ENCODE assay signal across 18 cellular contexts in genomic region chr18:6370410-6370809, GRCh38. TPM values are rescaled to one million over a fixed set of nuclear protein-coding genes. Genes with fewer than 3 reads are reported as not detected.
DNase-seq lines count a peak whose midpoint lies in the region; ATAC-seq, FAIRE-seq and TF ChIP-seq lines count a peak whose summit lies in the region.
"Had no signal": no experiment of that assay in that cellular context is flagged by ENCODE, and none has a peak within 500 bp of the region (broad histone marks: within the 10 kb centered on the region; RNA-seq: fewer than 3 reads in every experiment).

No MANE protein-coding gene starts in this region.

- ATAC-seq in left ventricle myocardium superior, result peak; percentile 80
- no peak for ATAC-seq in Right ventricle myocardium inferior
- ATAC-seq in stimulated activated effector memory CD8-positive, alpha-beta T cell treated with anti-CD3 and anti-CD28 coated beads, Interleukin-12 subunit alpha, Interleukin-12 subunit beta, amount 100 ng/mL, for 72 hours, result no peak
- no peak for ATAC-seq in activated CD8-positive, alpha-beta T cell treated with anti-CD3 and anti-CD28 coated beads, Interleukin-2, amount 10 ng/mL, durations not matched to agents 7 days and 5 days

- POLR2A ChIA-PET in activated CD8-positive, alpha-beta T cell treated with anti-CD3 and anti-CD28 coated beads, Interleukin-2, amount 10 ng/mL, durations not matched to agents 7 days and 5 days (lab: Charles Lee), result no interaction called here

- DNase-seq in left ventricle myocardium superior (no peak), Right ventricle myocardium inferior (ENCODE audit: missing footprints) (no peak), NCI-H2171 (lab: John Stamatoyannopoulos, UW) (peak; percentile 96), coronary artery (ENCODE audit: low spot score) (no peak), urothelium cell line (ENCODE audit: low spot score) (peak; percentile 67), endothelial cell (ENCODE audit: low spot score) (no peak)
- DNase-seq in stimulated activated effector memory CD8-positive, alpha-beta T cell treated with anti-CD3 and anti-CD28 coated beads, Interleukin-12 subunit alpha, Interleukin-12 subunit beta, amount 100 ng/mL, for 72 hours (ENCODE audit: low spot score in 2 of 2), result no peak
- no peak for DNase-seq in activated CD8-positive, alpha-beta T cell treated with anti-CD3 and anti-CD28 coated beads, Interleukin-2, amount 10 ng/mL, durations not matched to agents 7 days and 5 days
- DNase-seq: activated CD4-positive, CD25-positive, alpha-beta regulatory T cell treated with anti-CD3 and anti-CD28 coated beads, Interleukin-2, amount 50 U/mL, for 72 hours; activated CD8-positive, alpha-beta memory T cell treated with anti-CD3 and anti-CD28 coated beads, Interleukin-2, amount 50 U/mL, for 48 hours; activated naive CD4-positive, alpha-beta T cell treated with anti-CD3 and anti-CD28 coated beads, Interleukin-2, amount 10 ng/mL, durations not matched to agents 7 days and 5 days; NCI-H1436; stimulated activated naive CD4-positive, alpha-beta T cell treated with Interleukin-2 at 50 U/mL for 16 hours had no signal

- no peaks in the 10 kb centered on the region for H3K36me3 Mint-ChIP-seq in endothelial cell (ENCODE audit: low read depth, unreplicated experiment)
- no peaks in the 10 kb centered on the region for H3K36me3 Mint-ChIP-seq in stimulated activated effector memory CD8-positive, alpha-beta T cell treated with anti-CD3 and anti-CD28 coated beads, Interleukin-12 subunit alpha, Interleukin-12 subunit beta, amount 100 ng/mL, for 72 hours
- no peaks in the 10 kb centered on the region for H3K36me3 Mint-ChIP-seq in activated CD8-positive, alpha-beta T cell treated with anti-CD3 and anti-CD28 coated beads, Interleukin-2, amount 10 ng/mL, durations not matched to agents 7 days and 5 days (ENCODE audit: low read depth)
- H3K36me3 Mint-ChIP-seq: activated naive CD4-positive, alpha-beta T cell treated with anti-CD3 and anti-CD28 coated beads, Interleukin-2, amount 10 ng/mL, durations not matched to agents 7 days and 5 days; memory B cell; neural progenitor cell had no signal

- H3K27me3 Mint-ChIP-seq in endothelial cell (ENCODE audit: unreplicated experiment), result peaks cover 2% of the 10 kb centered on the region
- no peaks in the 10 kb centered on the region for H3K27me3 Mint-ChIP-seq in activated CD8-positive, alpha-beta T cell treated with anti-CD3 and anti-CD28 coated beads, Interleukin-2, amount 10 ng/mL, durations not matched to agents 7 days and 5 days (ENCODE audit: low read depth)
- H3K27me3 Mint-ChIP-seq: memory B cell had no signal

- intact Hi-C loops in left ventricle myocardium superior (cut with micrococcal nuclease) (no loop called here), Right ventricle myocardium inferior (cut with DNase I) (no loop called here)

- no peaks in the 10 kb centered on the region for H3K9me3 Mint-ChIP-seq in endothelial cell (ENCODE audit: unreplicated experiment)
- peaks cover 18% of the 10 kb centered on the region for H3K9me3 Mint-ChIP-seq in stimulated activated effector memory CD8-positive, alpha-beta T cell treated with anti-CD3 and anti-CD28 coated beads, Interleukin-12 subunit alpha, Interleukin-12 subunit beta, amount 100 ng/mL, for 72 hours
- H3K9me3 Mint-ChIP-seq in activated CD8-positive, alpha-beta T cell treated with anti-CD3 and anti-CD28 coated beads, Interleukin-2, amount 10 ng/mL, durations not matched to agents 7 days and 5 days (ENCODE audit: insufficient read depth), result no peaks in the 10 kb centered on the region
- H3K9me3 Mint-ChIP-seq: neural progenitor cell had no signal

- TF ChIP-seq CTCF in coronary artery (IDR thresholded peaks at IDR 0.05) (no peak), endothelial cell (IDR thresholded peaks at IDR 0.05; ENCODE audit: unreplicated experiment) (no peak)

- H3K4me3 ChIP-seq in coronary artery, result peak overlapping the region; percentile 40
- H3K4me3 ChIP-seq: breast epithelium, neural progenitor cell had no signal

- H3K4me1 Mint-ChIP-seq in endothelial cell (ENCODE audit: unreplicated experiment), result peaks cover 9% of the 10 kb centered on the region
- H3K4me1 Mint-ChIP-seq in stimulated activated effector memory CD8-positive, alpha-beta T cell treated with anti-CD3 and anti-CD28 coated beads, Interleukin-12 subunit alpha, Interleukin-12 subunit beta, amount 100 ng/mL, for 72 hours, result no peaks in the 10 kb centered on the region
- H3K4me1 Mint-ChIP-seq in activated CD8-positive, alpha-beta T cell treated with anti-CD3 and anti-CD28 coated beads, Interleukin-2, amount 10 ng/mL, durations not matched to agents 7 days and 5 days (ENCODE audit: low read depth), result no peaks in the 10 kb centered on the region
- H3K4me1 Mint-ChIP-seq: activated naive CD4-positive, alpha-beta T cell treated with anti-CD3 and anti-CD28 coated beads, Interleukin-2, amount 10 ng/mL, durations not matched to agents 7 days and 5 days; memory B cell had no signal

- no peak overlapping the region for H3K27ac Mint-ChIP-seq in endothelial cell (ENCODE audit: unreplicated experiment)
- H3K27ac Mint-ChIP-seq in stimulated activated effector memory CD8-positive, alpha-beta T cell treated with anti-CD3 and anti-CD28 coated beads, Interleukin-12 subunit alpha, Interleukin-12 subunit beta, amount 100 ng/mL, for 72 hours, result no peak overlapping the region
- H3K27ac Mint-ChIP-seq in activated CD8-positive, alpha-beta T cell treated with anti-CD3 and anti-CD28 coated beads, Interleukin-2, amount 10 ng/mL, durations not matched to agents 7 days and 5 days, result no peak overlapping the region
- H3K27ac Mint-ChIP-seq: activated naive CD4-positive, alpha-beta T cell treated with anti-CD3 and anti-CD28 coated beads, Interleukin-2, amount 10 ng/mL, durations not matched to agents 7 days and 5 days; memory B cell; neural progenitor cell; T-helper 1 cell treated with Interleukin-12 subunit alpha and Interleukin-12 subunit beta and Interleukin-4 antibody, amounts not matched to agents 30 μg/mL and 1 μg/mL, for 36 hours had no signal

- no peak overlapping the region for H3K4me3 Mint-ChIP-seq in endothelial cell (ENCODE audit: unreplicated experiment)
- no peak overlapping the region for H3K4me3 Mint-ChIP-seq in stimulated activated effector memory CD8-positive, alpha-beta T cell treated with anti-CD3 and anti-CD28 coated beads, Interleukin-12 subunit alpha, Interleukin-12 subunit beta, amount 100 ng/mL, for 72 hours
- H3K4me3 Mint-ChIP-seq in activated CD8-positive, alpha-beta T cell treated with anti-CD3 and anti-CD28 coated beads, Interleukin-2, amount 10 ng/mL, durations not matched to agents 7 days and 5 days, result no peak overlapping the region
- H3K4me3 Mint-ChIP-seq: activated naive CD4-positive, alpha-beta T cell treated with anti-CD3 and anti-CD28 coated beads, Interleukin-2, amount 10 ng/mL, durations not matched to agents 7 days and 5 days; memory B cell; neural progenitor cell; T-helper 1 cell treated with Interleukin-12 subunit alpha and Interleukin-12 subunit beta and Interleukin-4 antibody, amounts not matched to agents 30 μg/mL and 1 μg/mL, for 36 hours had no signal

- no peak overlapping the region for H3K27ac ChIP-seq in coronary artery
- H3K27ac ChIP-seq: breast epithelium, neural progenitor cell had no signal

- FAIRE-seq in urothelium cell line (lab: Jason Lieb, UNC), result peak; percentile 86

- CTCF ChIA-PET in activated CD8-positive, alpha-beta T cell treated with anti-CD3 and anti-CD28 coated beads, Interleukin-2, amount 10 ng/mL, durations not matched to agents 7 days and 5 days (lab: Charles Lee), result no interaction called here

RNA-seq across cellular contexts. Expression of gene L3MBTL4, which starts 44.3 kb away (rescaled TPM):
- 0.89 TPM for total RNA-seq in left ventricle myocardium superior
- total RNA-seq in Right ventricle myocardium inferior, result 1.1 TPM
- 0.56 TPM for total RNA-seq in endothelial cell (ENCODE audit: unreplicated experiment)
- not detected for total RNA-seq in activated CD8-positive, alpha-beta T cell treated with anti-CD3 and anti-CD28 coated beads, Interleukin-2, amount 10 ng/mL, durations not matched to agents 7 days and 5 days
- total RNA-seq: OCI-LY7 had no signal

Comparison
In these comparisons a context has a peak if more than half of its experiments do, and no peak if none do; other contexts are left out.
1. DNase-seq: peak in NCI-H2171 (single experiment) and urothelium cell line (single experiment); none in left ventricle myocardium superior (single experiment), Right ventricle myocardium inferior (single experiment), coronary artery (single experiment), endothelial cell (single experiment), stimulated activated effector memory CD8-positive, alpha-beta T cell treated with anti-CD3 and anti-CD28 coated beads, Interleukin-12 subunit alpha, Interleukin-12 subunit beta, amount 100 ng/mL, for 72 hours (0 of 2) and activated CD8-positive, alpha-beta T cell treated with anti-CD3 and anti-CD28 coated beads, Interleukin-2, amount 10 ng/mL, durations not matched to agents 7 days and 5 days (single experiment).